ENCODE assay signal across 8 cellular contexts in the genomic region with DNA sequence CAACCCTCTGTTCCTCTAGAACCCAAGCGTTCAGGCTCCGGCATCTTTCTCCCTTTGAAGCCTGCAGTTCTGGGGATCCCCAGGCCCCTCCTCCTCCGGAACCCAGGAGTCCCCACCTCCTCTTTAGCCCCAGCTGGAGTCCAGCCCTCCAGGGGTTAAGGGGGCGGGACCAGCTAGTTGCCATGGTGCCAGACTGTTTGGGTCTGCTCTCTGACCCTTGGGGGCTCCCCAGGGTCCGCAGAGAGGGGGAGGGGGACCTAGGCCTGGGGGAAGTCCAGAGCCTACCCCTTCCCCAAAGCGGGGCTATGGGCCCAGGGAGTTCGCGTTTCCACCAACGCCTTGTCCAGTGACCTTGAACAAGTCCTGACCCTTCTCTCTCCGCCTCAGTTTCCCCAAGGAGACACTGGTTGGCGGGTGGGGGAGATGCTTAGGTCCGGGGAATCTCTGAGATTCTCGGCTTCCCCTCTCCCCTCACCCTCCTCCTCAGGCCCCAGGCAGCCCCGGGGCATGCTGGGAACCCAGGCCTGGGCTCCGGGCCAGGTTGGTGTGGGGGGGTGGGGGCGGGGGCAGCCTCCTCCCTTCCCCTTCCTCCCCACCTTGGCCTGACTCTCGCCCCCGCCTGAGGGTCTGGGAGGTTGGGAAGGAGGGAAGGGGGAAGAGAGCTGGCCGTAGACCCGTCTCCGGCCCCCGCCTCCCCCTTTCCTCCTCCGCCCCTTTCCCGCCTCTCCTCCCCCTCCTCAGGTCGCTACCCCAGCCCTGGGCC. TPM values are rescaled to one million over a fixed set of nuclear protein-coding genes. Genes with fewer than 3 reads are reported as not detected.
DNase-seq lines count a peak whose midpoint lies in the region; ATAC-seq and TF ChIP-seq lines count a peak whose summit lies in the region.

No MANE protein-coding gene starts in this region.

- no peak overlapping the region for H3K4ac ChIP-seq in neuronal stem cell (ENCODE audit: low read length)

- H2AFZ ChIP-seq in neuronal stem cell (ENCODE audit: low read length): peak overlapping the region; percentile 55

- H2AK5ac ChIP-seq in neuronal stem cell (ENCODE audit: low read depth, low read length): peak overlapping the region; percentile 86

- H4K8ac ChIP-seq in neuronal stem cell (ENCODE audit: low read depth, low read length): no peak overlapping the region

- H3K14ac ChIP-seq in neuronal stem cell (ENCODE audit: low read length): no peak overlapping the region

- no peaks in the 10 kb centered on the region for H3K79me1 ChIP-seq in neuronal stem cell (ENCODE audit: low read depth, low read length)

- H3K4me1 ChIP-seq in Peyer's patch (peaks cover 0 to 20% (median 8%) of the 10 kb centered on the region in 4 donors), neuronal stem cell (ENCODE audit: control insufficient read depth in 2 of 2, insufficient read depth in 1 of 2, low read depth in 1 of 2, low read length in 2 of 2) (peaks cover 21 to 24% of the 10 kb centered on the region in 2 donors), transverse colon (peaks cover 7 to 47% (median 19%) of the 10 kb centered on the region in 4 donors)

- peaks cover 0 to 3% (median 0%) of the 10 kb centered on the region in 3 donors for H3K36me3 ChIP-seq in Peyer's patch
- peaks cover 0 to 18% of the 10 kb centered on the region in 2 donors for H3K36me3 ChIP-seq in neuronal stem cell (replicated peaks in 1 of 2; ENCODE audit: control insufficient read depth in 2 of 2, insufficient read depth in 2 of 2, low read length in 2 of 2)
- H3K36me3 ChIP-seq in transverse colon: no peaks in the 10 kb centered on the region

- H3K9me3 ChIP-seq in Peyer's patch (no peaks in the 10 kb centered on the region), neuronal stem cell (replicated peaks in 1 of 2; ENCODE audit: control insufficient read depth in 2 of 2, insufficient read depth in 1 of 2, low read depth in 1 of 2, low read length in 2 of 2) (peaks cover 0 to 2% of the 10 kb centered on the region in 2 donors), transverse colon (no peaks in the 10 kb centered on the region)

- H2BK120ac ChIP-seq in neuronal stem cell (ENCODE audit: low read depth, low read length): peak overlapping the region; percentile 81

- intact Hi-C loops in transverse colon (cut with DNase I; ENCODE audit: low total_unique reads): loop anchor here (10.0 kb wide), 2 partner anchors 316 to 574 kb away; a partner anchor contains a TSS

- TF ChIP-seq CTCF in HFF-Myc (IDR thresholded peaks at IDR 0.05; ENCODE audit: low read depth, low read length, missing control alignments) (no peak), Peyer's patch (IDR thresholded peaks at IDR 0.05) (no peak), transverse colon (IDR thresholded peaks at IDR 0.05) (no peak)

- no CpG with 5 or more reads among the region's 25 CpGs for WGBS in neuronal stem cell (ENCODE audit: extremely low coverage in 2 of 2, insufficient read length in 2 of 2, insufficient replicate concordance in 1 of 2), 2 donors
- 4% methylated on average over 25 of the region's 25 CpGs; no CpG with 5 or more reads in 1 of the 2 donors for whole genome bisulfite sequencing in transverse colon (ENCODE audit: low coverage in 1 of 2), 2 donors

- H3K9me3 Mint-ChIP-seq in activated naive CD4-positive, alpha-beta T cell treated with anti-CD3 and anti-CD28 coated beads, Interleukin-2, amount 50 U/mL, for 72 hours: peaks cover 0 to 7% of the 10 kb centered on the region in 2 donors

- H2BK5ac ChIP-seq in neuronal stem cell (ENCODE audit: low read length): peak overlapping the region; percentile 88

- H3K36me3 Mint-ChIP-seq in activated naive CD4-positive, alpha-beta T cell treated with anti-CD3 and anti-CD28 coated beads, Interleukin-2, amount 50 U/mL, for 72 hours: no peaks in the 10 kb centered on the region

- H2BK15ac ChIP-seq in neuronal stem cell (ENCODE audit: low read length): no peak overlapping the region

- H4K91ac ChIP-seq in neuronal stem cell (ENCODE audit: low read depth, low read length, poor library complexity): no peak overlapping the region

- in situ Hi-C loops in transverse colon (cut with MboI; ENCODE audit: low pct_ligation_motif_present in 1 of 4, low pct_unique_long_range_greater_than_20kb in 1 of 4, low sequenced_read_pairs in 3 of 4): no loop called here

- no peak overlapping the region for H3K23ac ChIP-seq in neuronal stem cell (ENCODE audit: low read depth, low read length, poor library complexity)

- H3K27ac Mint-ChIP-seq in activated naive CD4-positive, alpha-beta T cell treated with anti-CD3 and anti-CD28 coated beads, Interleukin-2, amount 50 U/mL, for 72 hours: peak overlapping the region; percentile 89 to 97

- peak overlapping the region; percentile 69 for H3K4me2 ChIP-seq in neuronal stem cell (ENCODE audit: insufficient read depth, low read length, poor library complexity, severe bottlenecking)

- peak overlapping the region; percentile 97 for H3K18ac ChIP-seq in neuronal stem cell (ENCODE audit: low read length)

- no peak overlapping the region for H3K9ac ChIP-seq in neuronal stem cell (ENCODE audit: low read depth, low read length, poor library complexity)

- ATAC-seq in activated naive CD4-positive, alpha-beta T cell treated with anti-CD3 and anti-CD28 coated beads, Interleukin-2, amount 50 U/mL, for 72 hours: peak; percentile 71 to 86
- ATAC-seq in HG03432 (IDR thresholded peaks at IDR 0.05; ENCODE audit: unreplicated experiment): no peak

- DNase-seq in A172 (ENCODE audit: low spot score) (peak; percentile 26), HFF-Myc (ENCODE audit: extremely low read depth, low read depth) (no peak), Peyer's patch (peak; percentile 35 to 62 (median 57)), glomerular visceral epithelial cell (ENCODE audit: extremely low spot score) (peak; percentile 81), neuronal stem cell (ENCODE audit: low spot score) (peak; percentile 85), transverse colon (peak; percentile 59)
- DNase-seq in activated naive CD4-positive, alpha-beta T cell treated with anti-CD3 and anti-CD28 coated beads, Interleukin-2, amount 50 U/mL, for 72 hours (ENCODE audit: low spot score in 2 of 2): peak in 1 of 2 donors; percentile 71

- no peak for TF ChIP-seq EP300 in transverse colon (IDR thresholded peaks at IDR 0.05; ENCODE audit: low read depth)

- TF ChIP-seq POLR2A in Peyer's patch (IDR thresholded peaks at IDR 0.05): no peak
- TF ChIP-seq POLR2A in transverse colon (IDR thresholded peaks at IDR 0.05): no peak

- H3K27ac ChIP-seq in Peyer's patch (peak overlapping the region; percentile 80 to 95 (median 84)), neuronal stem cell (replicated peaks; ENCODE audit: low read length) (no peak overlapping the region), transverse colon (peak overlapping the region; percentile 92 to 98 (median 96))

- H3K4me3 ChIP-seq in HFF-Myc (replicated peaks; ENCODE audit: low read depth, low read length) (peak overlapping the region; percentile 82), Peyer's patch (peak overlapping the region; percentile 53 to 87 (median 62)), neuronal stem cell (ENCODE audit: low read length in 2 of 2) (peak overlapping the region; percentile 50 to 82), transverse colon (peak overlapping the region; percentile 73 to 92 (median 77))

- H3K27me3 ChIP-seq in Peyer's patch (no peaks in the 10 kb centered on the region), neuronal stem cell (ENCODE audit: control insufficient read depth in 3 of 3, insufficient read depth in 3 of 3, low read depth in 1 of 3, low read length in 3 of 3) (no peaks in the 10 kb centered on the region), transverse colon (peaks cover 33% of the 10 kb centered on the region)

- no peak overlapping the region for H2BK12ac ChIP-seq in neuronal stem cell (ENCODE audit: low read length)

RNA-seq across cellular contexts. Expression of a gene that starts 2.6 kb away (rescaled TPM):
- 0.52 and 3.2 TPM in 2 replicates for total RNA-seq in A172 (2014; rRNA removed; shearing (Covaris generic))
- total RNA-seq in Peyer's patch (10 to 100 TPM in 3 of 4 donors, 1 to 10 TPM in 1; 3.0 to 29.7 (median 11.6) TPM), transverse colon (10 to 100 TPM in 2 of 4 donors, 1 to 10 TPM in 2; 2.3 to 25.1 (median 12.4) TPM)
- total RNA-seq in activated naive CD4-positive, alpha-beta T cell treated with anti-CD3 and anti-CD28 coated beads, Interleukin-2, amount 50 U/mL, for 72 hours: 10 to 100 TPM in 1 of 2 donors, 1 to 10 TPM in 1; 9.3 to 13.7 TPM
- polyA plus RNA-seq in neuronal stem cell (2013, experiment 1 of 2): 4.1 TPM
- polyA plus RNA-seq in neuronal stem cell (2013, experiment 2 of 2): 5.0 TPM

RNA-seq across cellular contexts. Expression of a gene that starts 33.3 kb away (rescaled TPM):
- not detected in 2 replicates for total RNA-seq in A172 (2014; rRNA removed; shearing (Covaris generic))
- total RNA-seq in Peyer's patch (under 1 TPM in 1 of 4 donors, not detected in 3; 0.54 TPM), transverse colon (1 to 10 TPM in 1 of 4 donors, under 1 TPM in 2, not detected in 1; 0.27 to 1.9 (median 0.48) TPM)
- total RNA-seq in activated naive CD4-positive, alpha-beta T cell treated with anti-CD3 and anti-CD28 coated beads, Interleukin-2, amount 50 U/mL, for 72 hours: not detected
- polyA plus RNA-seq in neuronal stem cell (2013, experiment 1 of 2): 0.06 TPM
- 0.08 TPM for polyA plus RNA-seq in neuronal stem cell (2013, experiment 2 of 2)

RNA-seq across cellular contexts. Expression of a gene that starts 43.9 kb away (rescaled TPM):
- not detected in 2 replicates for total RNA-seq in A172 (2014; rRNA removed; shearing (Covaris generic))
- total RNA-seq in Peyer's patch (10 to 100 TPM in 1 of 4 donors, under 1 TPM in 1, not detected in 2; 0.95 to 12.4 TPM), transverse colon (1 to 10 TPM in 2 of 4 donors, not detected in 2; 2.2 to 6.0 TPM)
- total RNA-seq in activated naive CD4-positive, alpha-beta T cell treated with anti-CD3 and anti-CD28 coated beads, Interleukin-2, amount 50 U/mL, for 72 hours: under 1 TPM in 1 of 2 donors, not detected in 1; 0.47 TPM
- 0.01 TPM for polyA plus RNA-seq in neuronal stem cell (2013, experiment 1 of 2)
- polyA plus RNA-seq in neuronal stem cell (2013, experiment 2 of 2): not detected
